9 cellular contexts compared by ENCODE assay signal in genomic region chr3:19147905-19148767, GRCh38. TPM values are rescaled to one million over a fixed set of nuclear protein-coding genes. Genes with fewer than 3 reads are reported as not detected.
DNase-seq lines count a peak whose midpoint lies in the region; ATAC-seq and TF ChIP-seq lines count a peak whose summit lies in the region.
"Had no signal": no experiment of that assay in that cellular context is flagged by ENCODE, and none has a peak within 500 bp of the region (broad histone marks: within the 10 kb centered on the region; RNA-seq: fewer than 3 reads in every experiment).

Gene KCNH8 (plus strand): TSS chr3:19148510. CDS start chr3:19148720, 210 bp downstream.

- no peak for ATAC-seq in activated naive CD8-positive, alpha-beta T cell treated with anti-CD3 and anti-CD28 coated beads, Interleukin-2, amount 10 ng/mL, durations not matched to agents 7 days and 5 days (ENCODE audit: low read depth)
- no peak for ATAC-seq in GM18517 (IDR thresholded peaks at IDR 0.05; ENCODE audit: unreplicated experiment)
- no peak for ATAC-seq in HG02623 (IDR thresholded peaks at IDR 0.05; ENCODE audit: unreplicated experiment)

- POLR2A ChIA-PET in activated naive CD8-positive, alpha-beta T cell treated with anti-CD3 and anti-CD28 coated beads, Interleukin-2, amount 10 ng/mL, durations not matched to agents 7 days and 5 days (lab: Charles Lee): no interaction called here

- DNase-seq in GM13976 (ENCODE audit: low spot score) (peak; percentile 38), NCI-H345 treated with DMSO at 0.1 percent for 48 hours (lab: John Stamatoyannopoulos, UW; ENCODE audit: unreplicated experiment) (peak; percentile 47), hippocampal formation (lab: John Stamatoyannopoulos, UW) (peak; percentile 71 to 88), putamen (ENCODE audit: low spot score) (peak; percentile 85)
- peak; percentile 39 for DNase-seq in activated naive CD8-positive, alpha-beta T cell treated with anti-CD3 and anti-CD28 coated beads, Interleukin-2, amount 10 ng/mL, durations not matched to agents 7 days and 5 days
- no peak for DNase-seq in stimulated activated CD4-positive, alpha-beta T cell treated with anti-CD3 and anti-CD28 coated beads, Interleukin-1b, Interleukin-23, amount 100 ng/mL, for 48 hours

- no peak for TF ChIP-seq CTCF in GM13976 (IDR thresholded peaks at IDR 0.05; ENCODE audit: borderline replicate concordance, control extremely low read depth, extremely low read depth, insufficient read depth, missing control alignments)

- peak within 1 kb of the TSS; percentile 92 for H3K4me3 Mint-ChIP-seq in activated naive CD8-positive, alpha-beta T cell treated with anti-CD3 and anti-CD28 coated beads, Interleukin-2, amount 10 ng/mL, durations not matched to agents 7 days and 5 days

- in situ Hi-C loops in GM13976 (cut with MboI; ENCODE audit: low sequenced_read_pairs, unreplicated experiment): no loop called here

- H3K27me3 Mint-ChIP-seq in activated naive CD8-positive, alpha-beta T cell treated with anti-CD3 and anti-CD28 coated beads, Interleukin-2, amount 10 ng/mL, durations not matched to agents 7 days and 5 days: peaks cover 29% of the 10 kb centered on the region

- no peaks in the 10 kb centered on the region for H3K36me3 Mint-ChIP-seq in activated naive CD8-positive, alpha-beta T cell treated with anti-CD3 and anti-CD28 coated beads, Interleukin-2, amount 10 ng/mL, durations not matched to agents 7 days and 5 days

- peak within 1 kb of the TSS; percentile 78 for H3K27ac Mint-ChIP-seq in activated naive CD8-positive, alpha-beta T cell treated with anti-CD3 and anti-CD28 coated beads, Interleukin-2, amount 10 ng/mL, durations not matched to agents 7 days and 5 days

- peaks cover 1% of the 10 kb centered on the region for H3K9me3 Mint-ChIP-seq in activated naive CD8-positive, alpha-beta T cell treated with anti-CD3 and anti-CD28 coated beads, Interleukin-2, amount 10 ng/mL, durations not matched to agents 7 days and 5 days

- peaks cover 15% of the 10 kb centered on the region for H3K4me1 Mint-ChIP-seq in activated naive CD8-positive, alpha-beta T cell treated with anti-CD3 and anti-CD28 coated beads, Interleukin-2, amount 10 ng/mL, durations not matched to agents 7 days and 5 days

RNA-seq across cellular contexts. Expression of gene KCNH8, which starts in this region (rescaled TPM):
- not detected for total RNA-seq in activated naive CD8-positive, alpha-beta T cell treated with anti-CD3 and anti-CD28 coated beads, Interleukin-2, amount 10 ng/mL, durations not matched to agents 7 days and 5 days
- total RNA-seq: subcutaneous adipose tissue had no signal

Comparison
In these comparisons a context has a peak if more than half of its experiments do, and no peak if none do; other contexts are left out.
1. Peak in DNase-seq in activated naive CD8-positive, alpha-beta T cell treated with anti-CD3 and anti-CD28 coated beads, Interleukin-2, amount 10 ng/mL, durations not matched to agents 7 days and 5 days; RNA of the gene not detected or under 1 TPM.